Comparison of ENCODE assay signal across 12 cellular contexts in the genomic region with DNA sequence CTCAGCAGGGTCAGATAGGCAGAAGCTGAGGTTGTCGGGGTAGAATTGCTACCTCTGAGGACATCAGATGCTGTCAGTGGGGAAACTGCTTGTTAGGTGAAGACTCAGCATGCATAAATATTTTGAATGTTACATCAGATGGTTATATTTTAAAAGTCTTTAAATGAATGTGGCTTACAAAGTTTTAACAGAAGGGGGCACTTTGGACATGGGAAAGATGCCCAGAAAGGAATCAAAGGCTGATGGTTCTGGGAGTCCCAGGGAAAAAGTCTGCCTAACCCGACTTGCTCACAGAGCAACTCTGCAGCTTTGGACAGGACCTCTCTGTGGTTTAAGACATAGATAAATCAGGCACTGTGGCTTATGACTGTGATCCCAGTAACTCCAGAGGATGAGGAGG.
DNase-seq lines count a peak whose midpoint lies in the region; ATAC-seq lines count a peak whose summit lies in the region.
"Had no signal": no experiment of that assay in that cellular context is flagged by ENCODE, and none has a peak within 500 bp of the region (broad histone marks: within the 10 kb centered on the region; RNA-seq: fewer than 3 reads in every experiment).

No MANE protein-coding gene starts in this region.

- intact Hi-C loops in left colon (cut with DNase I, micrococcal nuclease): no loop called here

- DNase-seq in ACHN (peak; percentile 51), HCEC 1CT (peak; percentile 78), amniotic epithelial cell (ENCODE audit: low read depth) (peak; percentile 91), hepatic stellate cell (ENCODE audit: low spot score) (peak; percentile 38), T-helper 2 cell (no peak), left colon (no peak), NCI-H2196 (lab: John Stamatoyannopoulos, UW; ENCODE audit: unreplicated experiment) (no peak)
- no peak for DNase-seq in stimulated activated CD4-positive, alpha-beta T cell treated with anti-CD3 and anti-CD28 coated beads, Interleukin-4, amount 100 ng/mL, for 1 hour
- DNase-seq: activated naive CD4-positive, alpha-beta T cell treated with anti-CD3 and anti-CD28 coated beads, Interleukin-2, amount 10 ng/mL, durations not matched to agents 7 days and 5 days; left ventricle myocardium inferior; RPMI8226 had no signal

- in situ Hi-C loops in ACHN (cut with HindIII; ENCODE audit: low pct_ligation_motif_present, low pct_unique_long_range_greater_than_20kb, low sequenced_read_pairs): no loop called here

- ATAC-seq in left colon: no peak
- ATAC-seq: esophagus mucosa had no signal

Comparison
In these comparisons a context has a peak if more than half of its experiments do, and no peak if none do; other contexts are left out.
1. DNase-seq: peak in ACHN (single experiment), HCEC 1CT (single experiment), amniotic epithelial cell (single experiment) and hepatic stellate cell (single experiment); none in T-helper 2 cell (0 of 5), stimulated activated CD4-positive, alpha-beta T cell treated with anti-CD3 and anti-CD28 coated beads, Interleukin-4, amount 100 ng/mL, for 1 hour (single experiment), left colon (0 of 2) and NCI-H2196 (single experiment).